10 cellular contexts compared by ENCODE assay signal in the genomic region with DNA sequence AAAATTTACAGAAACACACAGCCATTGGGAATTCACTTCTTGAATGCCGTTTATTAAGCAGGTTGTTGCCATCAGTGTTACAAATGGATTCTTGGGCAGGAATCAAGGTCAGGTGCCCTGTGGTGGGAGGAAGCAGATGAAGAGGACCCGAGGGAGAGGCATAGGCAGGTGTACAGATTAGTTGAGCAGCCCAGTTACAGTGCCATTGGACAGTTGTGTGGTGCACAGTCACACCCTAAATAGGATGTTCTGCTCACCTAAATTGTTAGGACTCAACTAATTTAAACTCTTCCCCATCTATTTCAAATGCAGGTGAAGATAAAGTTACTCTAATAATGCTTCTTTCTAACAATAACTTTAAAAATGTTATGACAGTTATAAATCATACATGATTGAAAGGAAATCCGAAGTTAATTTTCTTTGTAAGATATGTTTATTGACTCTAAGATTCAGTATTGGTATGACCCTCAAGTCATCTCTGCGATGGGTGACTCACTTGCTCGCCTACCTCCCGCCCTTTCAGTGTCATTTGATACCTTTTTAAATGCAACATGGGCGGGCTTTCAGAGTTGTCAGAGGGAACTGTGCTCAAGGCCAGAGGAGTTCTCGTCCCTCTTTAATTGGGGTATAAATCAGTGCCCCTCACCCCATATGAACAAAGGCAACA. TPM values are rescaled to one million over a fixed set of nuclear protein-coding genes. Genes with fewer than 3 reads are reported as not detected.
A peak's percentile ranks its signal among the peaks of the same experiment; 100 is the strongest.
DNase-seq lines count a peak whose midpoint lies in the region; ATAC-seq and TF ChIP-seq lines count a peak whose summit lies in the region.
"Had no signal": no experiment of that assay in that cellular context is flagged by ENCODE, and none has a peak within 500 bp of the region (broad histone marks: within the 10 kb centered on the region; RNA-seq: fewer than 3 reads in every experiment).

No MANE protein-coding gene starts in this region.

- H3K4me1 ChIP-seq in ACC112 (ENCODE audit: control insufficient read depth, insufficient read depth, low read length, unreplicated experiment): peaks cover 47% of the 10 kb centered on the region
- peaks cover 7% of the 10 kb centered on the region for H3K4me1 ChIP-seq in mesenchymal stem cell (ENCODE audit: control insufficient read depth, insufficient read depth, low read depth, low read length)

- H4K91ac ChIP-seq in mesenchymal stem cell (ENCODE audit: low read length): no peak overlapping the region

- no peak overlapping the region for H4K8ac ChIP-seq in mesenchymal stem cell (ENCODE audit: low read length)

- H3K36me3 ChIP-seq in ACC112 (ENCODE audit: insufficient read depth, low read length): no peaks in the 10 kb centered on the region
- H3K36me3 ChIP-seq in mesenchymal stem cell (ENCODE audit: control insufficient read depth in 1 of 2, insufficient read depth in 2 of 2, low read depth in 1 of 2, low read length in 2 of 2): peaks cover 3 to 7% of the 10 kb centered on the region in 2 experiments

- CTCF ChIA-PET in HEK293T (lab: Yijun Ruan, JAX): interaction anchor here (1.0 kb wide), 1 partner anchor 13 kb away, joined by 3 read pairs; no protein-coding TSS in a partner anchor

- no peaks in the 10 kb centered on the region for H3K9me3 ChIP-seq in mesenchymal stem cell (ENCODE audit: control insufficient read depth, low read length)
- H3K9me3 ChIP-seq: testis had no signal

- H3K79me2 ChIP-seq in ACC112 (ENCODE audit: control insufficient read depth, insufficient read depth, low read length, unreplicated experiment): peaks cover 57% of the 10 kb centered on the region

- H2BK12ac ChIP-seq in mesenchymal stem cell (ENCODE audit: low read length in 2 of 2): no peak overlapping the region

- no peak overlapping the region for H2BK120ac ChIP-seq in mesenchymal stem cell (ENCODE audit: low read depth, low read length)

- no peak for TF ChIP-seq CTCF in astrocyte of the spinal cord (IDR thresholded peaks at IDR 0.05; ENCODE audit: low read depth, low read length)

- no peak overlapping the region for H3K18ac ChIP-seq in mesenchymal stem cell (ENCODE audit: low read depth in 1 of 2, low read length in 2 of 2)

- no peaks in the 10 kb centered on the region for H3K27me3 ChIP-seq in ACC112 (ENCODE audit: insufficient read depth, low read length)
- no peaks in the 10 kb centered on the region for H3K27me3 ChIP-seq in mesenchymal stem cell (ENCODE audit: control insufficient read depth in 1 of 2, insufficient read depth in 1 of 2, low read length in 2 of 2)
- H3K27me3 ChIP-seq: testis had no signal

- no peak overlapping the region for H2AK5ac ChIP-seq in mesenchymal stem cell (ENCODE audit: low read length, severe bottlenecking)

- peak overlapping the region; percentile 33 for H3K4me3 ChIP-seq in ACC112 (ENCODE audit: low read depth, low read length)
- H3K4me3 ChIP-seq in astrocyte of the spinal cord (ENCODE audit: low read depth, low read length): no peak overlapping the region
- peak overlapping the region in 1 of 2 experiments; percentile 73 for H3K4me3 ChIP-seq in mesenchymal stem cell (ENCODE audit: insufficient read depth in 1 of 2, low read depth in 1 of 2, low read length in 2 of 2)
- H3K4me3 ChIP-seq: testis had no signal

- H3K27ac ChIP-seq in ACC112 (ENCODE audit: low read depth, low read length): peak overlapping the region; percentile 59
- H3K27ac ChIP-seq in mesenchymal stem cell (ENCODE audit: low read length, poor library complexity, severe bottlenecking): peak overlapping the region; percentile 24

- no peak for ATAC-seq in GM18519 (IDR thresholded peaks at IDR 0.05; ENCODE audit: low FRiP score, unreplicated experiment)
- ATAC-seq in GM21423 (IDR thresholded peaks at IDR 0.05; ENCODE audit: unreplicated experiment): no peak
- no peak for ATAC-seq in GM19324 (IDR thresholded peaks at IDR 0.05; ENCODE audit: low FRiP score, unreplicated experiment)

- POLR2A ChIA-PET in HEK293T (lab: Yijun Ruan, JAX): no interaction called here

- H3K14ac ChIP-seq in mesenchymal stem cell (ENCODE audit: low read length in 2 of 2): no peak overlapping the region

- H2AFZ ChIP-seq in ACC112 (ENCODE audit: low read length, unreplicated experiment) (no peak overlapping the region), mesenchymal stem cell (ENCODE audit: low read depth, low read length) (no peak overlapping the region)

- no peak overlapping the region for H3K4me2 ChIP-seq in mesenchymal stem cell (ENCODE audit: low read length, poor library complexity, severe bottlenecking)

- no peak overlapping the region for H2BK5ac ChIP-seq in mesenchymal stem cell (ENCODE audit: low read depth, low read length, poor library complexity, severe bottlenecking)

- no peak overlapping the region for H3K4ac ChIP-seq in mesenchymal stem cell (ENCODE audit: low read depth in 1 of 2, low read length in 2 of 2)

- in situ Hi-C loops in astrocyte of the spinal cord (cut with HindIII; ENCODE audit: low sequenced_read_pairs): no loop called here

- H3K23ac ChIP-seq in mesenchymal stem cell (ENCODE audit: low read length in 2 of 2): no peak overlapping the region

- H3K79me1 ChIP-seq in mesenchymal stem cell (replicated peaks; ENCODE audit: low read length, poor library complexity, severe bottlenecking): peaks cover 19% of the 10 kb centered on the region

- DNase-seq in HEK293T (ENCODE audit: extremely low spot score) (peak; percentile 69), astrocyte of the spinal cord (ENCODE audit: low read depth, low spot score) (peak; percentile 77), mesenchymal stem cell (no peak), NCI-H1048 (lab: John Stamatoyannopoulos, UW) (no peak)
- DNase-seq: activated T-cell treated with anti-CD3 and anti-CD28 coated beads, Interleukin-2, amount 50 U/mL, for 48 hours had no signal

- peak overlapping the region; percentile 83 for H3K9ac ChIP-seq in mesenchymal stem cell (ENCODE audit: low read length)

- H2BK15ac ChIP-seq in mesenchymal stem cell (ENCODE audit: low read depth, poor library complexity, severe bottlenecking): no peak overlapping the region

- WGBS in mesenchymal stem cell: 67% methylated on average over 6 of the region's 8 CpGs

TF ChIP-seq in HEK293T, 16 proteins besides CTCF, POLR2A, EP300 and RAD21:
- TF ChIP-seq, protein P1, sequence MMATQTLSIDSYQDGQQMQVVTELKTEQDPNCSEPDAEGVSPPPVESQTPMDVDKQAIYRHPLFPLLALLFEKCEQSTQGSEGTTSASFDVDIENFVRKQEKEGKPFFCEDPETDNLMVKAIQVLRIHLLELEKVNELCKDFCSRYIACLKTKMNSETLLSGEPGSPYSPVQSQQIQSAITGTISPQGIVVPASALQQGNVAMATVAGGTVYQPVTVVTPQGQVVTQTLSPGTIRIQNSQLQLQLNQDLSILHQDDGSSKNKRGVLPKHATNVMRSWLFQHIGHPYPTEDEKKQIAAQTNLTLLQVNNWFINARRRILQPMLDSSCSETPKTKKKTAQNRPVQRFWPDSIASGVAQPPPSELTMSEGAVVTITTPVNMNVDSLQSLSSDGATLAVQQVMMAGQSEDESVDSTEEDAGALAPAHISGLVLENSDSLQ (IDR thresholded peaks at IDR 0.05): peak; percentile 87
- TF ChIP-seq L3MBTL2 (conservative IDR thresholded peaks at IDR 0.05) (peak; percentile 79), FOXK2 (IDR thresholded peaks at IDR 0.05) (no peak)

RNA-seq across cellular contexts. Expression of a gene that starts 35.0 kb away (rescaled TPM):
- 32.5 TPM for polyA plus RNA-seq in mesenchymal stem cell (2013, experiment 1 of 2)
- polyA plus RNA-seq in mesenchymal stem cell (2013, experiment 2 of 2): 32.4 TPM

RNA-seq across cellular contexts. Expression of a gene that starts 55.4 kb away (rescaled TPM):
- polyA plus RNA-seq in mesenchymal stem cell (2013, experiment 1 of 2): 1.9 TPM
- polyA plus RNA-seq in mesenchymal stem cell (2013, experiment 2 of 2): 1.3 TPM

Comparison
In these comparisons a context has a peak if more than half of its experiments do, and no peak if none do; other contexts are left out.
1. DNase-seq: peak in HEK293T (single experiment) and astrocyte of the spinal cord (single experiment); none in mesenchymal stem cell (single experiment) and NCI-H1048 (single experiment).